Comparison of ENCODE assay signal across 9 cellular contexts in the genomic region with DNA sequence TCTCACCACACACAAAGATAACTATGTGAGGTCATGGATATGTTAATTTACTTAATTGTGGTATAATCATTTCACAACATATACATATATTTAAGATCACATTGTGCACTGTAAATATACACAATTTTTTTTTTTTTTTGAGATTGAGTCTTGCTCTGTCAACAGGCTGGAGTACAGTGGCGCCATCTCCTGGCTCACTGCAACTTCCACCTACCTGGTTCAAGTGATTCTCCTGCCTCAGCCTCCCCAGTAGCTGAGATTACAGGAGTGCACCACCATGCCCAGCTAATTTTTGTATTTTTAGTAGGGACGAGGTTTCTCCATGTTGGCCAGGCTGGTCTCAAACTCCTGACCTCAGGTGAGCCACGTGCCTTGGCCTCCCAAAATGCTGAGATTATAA. TPM values are rescaled to one million over a fixed set of nuclear protein-coding genes. Genes with fewer than 3 reads are reported as not detected.
DNase-seq lines count a peak whose midpoint lies in the region; ATAC-seq and TF ChIP-seq lines count a peak whose summit lies in the region.
"Had no signal": no experiment of that assay in that cellular context is flagged by ENCODE, and none has a peak within 500 bp of the region (broad histone marks: within the 10 kb centered on the region; RNA-seq: fewer than 3 reads in every experiment).

No MANE protein-coding gene starts in this region.

- H3K27ac ChIP-seq in AG04450 (ENCODE audit: low read depth, low read length) = no peak overlapping the region
- no peak overlapping the region for H3K27ac ChIP-seq in IMR-90 (ENCODE audit: insufficient read depth, low read length)

- TF ChIP-seq POLR2A in IMR-90 (IDR thresholded peaks at IDR 0.05; ENCODE audit: low read depth, low read length) = no peak

- no peak overlapping the region for H2AK9ac ChIP-seq in IMR-90 (replicated peaks; ENCODE audit: low read depth, low read length, poor library complexity)

- no peaks in the 10 kb centered on the region for H3K36me3 ChIP-seq in IMR-90 (ENCODE audit: control insufficient read depth, insufficient read depth, low read length)

- BruUV-seq in IMR-90 (replicated peaks; lab: Mats Ljungman, UMichigan) = no TSS peak

- H3K9me1 ChIP-seq in IMR-90 (ENCODE audit: insufficient read depth, low read length) = no peaks in the 10 kb centered on the region

- H2BK5ac ChIP-seq in IMR-90 (ENCODE audit: low read depth, low read length, poor library complexity, severe bottlenecking) = no peak overlapping the region

- no peaks in the 10 kb centered on the region for H4K20me1 ChIP-seq in IMR-90 (ENCODE audit: insufficient read depth, low read length)

- H3K4me1 ChIP-seq in IMR-90 (ENCODE audit: control insufficient read depth, insufficient read depth, low read length) = no peaks in the 10 kb centered on the region

- in situ Hi-C loops in IMR-90 (cut with MboI; ENCODE audit: low sequenced_read_pairs) = no loop called here

- ATAC-seq in IMR-90 (ENCODE audit: low read depth) (no peak), GM21737 (IDR thresholded peaks at IDR 0.05; ENCODE audit: unreplicated experiment) (no peak), GM21619 (IDR thresholded peaks at IDR 0.05; ENCODE audit: unreplicated experiment) (no peak)
- no peak for ATAC-seq in activated CD8-positive, alpha-beta T cell treated with anti-CD3 and anti-CD28 coated beads for 36 hours

- no peak overlapping the region for H2AFZ ChIP-seq in IMR-90 (replicated peaks; ENCODE audit: low read length, poor library complexity)

- H4K5ac ChIP-seq in IMR-90 (ENCODE audit: low read depth, low read length) = no peak overlapping the region

- H3K9me3 ChIP-seq in AG04450 (ENCODE audit: control insufficient read depth, insufficient read depth, low read length) (no peaks in the 10 kb centered on the region), IMR-90 (ENCODE audit: control insufficient read depth, insufficient read depth, low read length) (no peaks in the 10 kb centered on the region)

- POLR2A ChIA-PET in AG04450 (lab: Yijun Ruan, JAX) = interaction anchor here (0.5 kb wide), 1 partner anchor 1183 kb away, joined by 3 read pairs; no protein-coding TSS in a partner anchor
- POLR2A ChIA-PET in IMR-90 (lab: Charles Lee; ENCODE audit: unreplicated experiment) = no interaction called here
- POLR2A ChIA-PET in activated CD8-positive, alpha-beta T cell treated with anti-CD3 and anti-CD28 coated beads for 36 hours (lab: Charles Lee) = interaction anchor here (0.6 kb wide), 1 partner anchor 1380 kb away, joined by 3 read pairs; no protein-coding TSS in a partner anchor

- no peak overlapping the region for H3K18ac ChIP-seq in IMR-90 (ENCODE audit: low read depth, low read length)

- TF ChIP-seq CTCF in AG04450 (IDR thresholded peaks at IDR 0.05; ENCODE audit: low read depth, low read length) (peak; percentile 50), IMR-90 (conservative IDR thresholded peaks at IDR 0.05; ENCODE audit: low read depth, low read length) (peak; percentile 37), foreskin fibroblast (IDR thresholded peaks at IDR 0.05; ENCODE audit: low read depth, low read length) (peak; percentile 58)
- TF ChIP-seq CTCF in activated CD8-positive, alpha-beta T cell treated with anti-CD3 and anti-CD28 coated beads for 36 hours (IDR thresholded peaks at IDR 0.05) = peak; percentile 71

- no peak overlapping the region for H3K9ac ChIP-seq in IMR-90 (ENCODE audit: low read depth, low read length)

- H3K4ac ChIP-seq in IMR-90 (ENCODE audit: low read depth, low read length) = no peak overlapping the region

- H3K23ac ChIP-seq in IMR-90 (ENCODE audit: low read depth, low read length) = no peak overlapping the region

- H4K8ac ChIP-seq in IMR-90 (ENCODE audit: low read depth in 2 of 2, low read length in 2 of 2) = no peak overlapping the region

- no peak overlapping the region for H3K4me3 Mint-ChIP-seq in activated CD8-positive, alpha-beta T cell treated with anti-CD3 and anti-CD28 coated beads for 36 hours

- no peak overlapping the region for H2BK20ac ChIP-seq in IMR-90 (ENCODE audit: low read depth, low read length)

- intact Hi-C loops in IMR-90 (cut with micrococcal nuclease) = loop anchor here (1.0 to 5.0 kb wide), 3 partner anchors 109 to 284 kb away; no protein-coding TSS in a partner anchor
- intact Hi-C loops in activated CD8-positive, alpha-beta T cell treated with anti-CD3 and anti-CD28 coated beads for 36 hours (cut with micrococcal nuclease) = loop anchor here (10.0 kb wide), 1 partner anchor 282 kb away; the partner anchor contains the start of gene MMP15

- H3K14ac ChIP-seq in IMR-90 (replicated peaks; ENCODE audit: low read depth, low read length) = no peak overlapping the region

- H3K36me3 Mint-ChIP-seq in activated CD8-positive, alpha-beta T cell treated with anti-CD3 and anti-CD28 coated beads for 36 hours (ENCODE audit: low read depth) = no peaks in the 10 kb centered on the region

- dilution Hi-C loops in IMR-90 (cut with HindIII; ENCODE audit: low sequenced_read_pairs, unreplicated experiment) = no loop called here

- no peaks in the 10 kb centered on the region for H3K4me1 Mint-ChIP-seq in activated CD8-positive, alpha-beta T cell treated with anti-CD3 and anti-CD28 coated beads for 36 hours (ENCODE audit: low read depth)

- H4K91ac ChIP-seq in IMR-90 (ENCODE audit: insufficient read depth, low read depth, low read length) = no peak overlapping the region

- H2BK120ac ChIP-seq in IMR-90 (ENCODE audit: low read depth, low read length) = no peak overlapping the region

- no peak for DNase-seq in AG04450 (ENCODE audit: low read depth, low spot score)
- peak; percentile 24 for DNase-seq in IMR-90
- DNase-seq in activated CD8-positive, alpha-beta T cell treated with anti-CD3 and anti-CD28 coated beads for 36 hours = peak; percentile 81
- peak; percentile 3 to 46 for DNase-seq in foreskin fibroblast
- DNase-seq in stimulated activated CD4-positive, alpha-beta T cell treated with anti-CD3 and anti-CD28 coated beads, TNF-alpha, amount 100 ng/mL, for 4 hours (ENCODE audit: low read depth in 3 of 3) = peak in 2 of 3 experiments; percentile 3 to 9
- no peak for DNase-seq in HPDE6-E6E7 (ENCODE audit: extremely low spot score)

- CTCF ChIA-PET in AG04450 (lab: Charles Lee) (interaction anchor here (0.6 to 1.1 kb wide), 5 partner anchors 18 to 110 kb away, joined by 3 read pairs; a partner anchor contains a TSS), IMR-90 (lab: Yijun Ruan, JAX) (interaction anchor here (0.6 to 1.0 kb wide), 2 partner anchors 13 to 23 kb away, joined by 3 read pairs; no protein-coding TSS in a partner anchor)
- CTCF ChIA-PET in activated CD8-positive, alpha-beta T cell treated with anti-CD3 and anti-CD28 coated beads for 36 hours (lab: Charles Lee) = interaction anchor here (0.6 to 2.3 kb wide), 15 partner anchors 9 to 282 kb away, joined by 3 to 10 read pairs (median 4); no protein-coding TSS in a partner anchor

- H2AK5ac ChIP-seq in IMR-90 (ENCODE audit: low read depth, low read length) = no peak overlapping the region

- H3K4me2 ChIP-seq in IMR-90 (ENCODE audit: low read depth, low read length) = no peak overlapping the region

- no peaks in the 10 kb centered on the region for H3K79me1 ChIP-seq in IMR-90 (ENCODE audit: low read depth in 1 of 2, low read length in 2 of 2)

- no peaks in the 10 kb centered on the region for H3K27me3 ChIP-seq in AG04450 (ENCODE audit: control insufficient read depth, insufficient read depth, low read length)
- no peaks in the 10 kb centered on the region for H3K27me3 ChIP-seq in IMR-90 (ENCODE audit: control insufficient read depth, insufficient read depth, low read length)

- peaks cover 10% of the 10 kb centered on the region for H3K27me3 Mint-ChIP-seq in activated CD8-positive, alpha-beta T cell treated with anti-CD3 and anti-CD28 coated beads for 36 hours

- no peak overlapping the region for H3K27ac Mint-ChIP-seq in activated CD8-positive, alpha-beta T cell treated with anti-CD3 and anti-CD28 coated beads for 36 hours

- H3K9me3 Mint-ChIP-seq in activated CD8-positive, alpha-beta T cell treated with anti-CD3 and anti-CD28 coated beads for 36 hours = no peaks in the 10 kb centered on the region

- H2BK15ac ChIP-seq in IMR-90 (ENCODE audit: low read depth, low read length) = no peak overlapping the region

- WGBS in IMR-90 (ENCODE audit: extremely low coverage in 2 of 2, insufficient read length in 1 of 2), 2 experiments = no CpG with 5 or more reads among the region's 3 CpGs

- H3K56ac ChIP-seq in IMR-90 (ENCODE audit: extremely low read depth, insufficient read depth, low read length) = no peak overlapping the region

- TF ChIP-seq RAD21 in IMR-90 (IDR thresholded peaks at IDR 0.05; ENCODE audit: low read length) = peak; percentile 32

- H3K4me3 ChIP-seq in AG04450 (ENCODE audit: low read depth, low read length) (no peak overlapping the region), IMR-90 (ENCODE audit: insufficient read depth, low read depth, low read length) (no peak overlapping the region), foreskin fibroblast (ENCODE audit: low read depth in 1 of 2, low read length in 2 of 2) (no peak overlapping the region)

TF ChIP-seq in IMR-90, 13 proteins besides CTCF, POLR2A, EP300 and RAD21:
- TF ChIP-seq SMC3 (IDR thresholded peaks at IDR 0.05; ENCODE audit: low read depth, low read length) (peak; percentile 13; the same call in 1 of the 2 replicates), CEBPB (IDR thresholded peaks at IDR 0.05; ENCODE audit: low read depth, low read length) (no peak)

RNA-seq across cellular contexts. Expression of gene PRSS54, which starts 11.5 kb away (rescaled TPM):
- polyA plus RNA-seq in AG04450 (2011; rRNA removed) = not detected in 2 replicates
- polyA minus RNA-seq in AG04450 (2011; rRNA and poly(A)+ RNA removed) = 0.14 TPM in 1 of 2 replicates, not detected in the other
- not detected in 2 replicates for total RNA-seq in IMR-90 (2012; rRNA removed)
- polyA plus RNA-seq in IMR-90 (2012; rRNA removed) = not detected in 2 replicates
- not detected in 2 replicates for polyA plus RNA-seq in IMR-90 (2012; cell fraction: cytosol; rRNA removed)
- not detected in 2 replicates for polyA plus RNA-seq in IMR-90 (2012; cell fraction: nucleus; rRNA removed; ENCODE audit: low replicate concordance)
- total RNA-seq in activated CD8-positive, alpha-beta T cell treated with anti-CD3 and anti-CD28 coated beads for 36 hours = not detected
- total RNA-seq: glomerular endothelial cell had no signal

Comparison
In these comparisons a context has a peak if more than half of its experiments do, and no peak if none do; other contexts are left out.
1. DNase-seq: peak in IMR-90 (single experiment), activated CD8-positive, alpha-beta T cell treated with anti-CD3 and anti-CD28 coated beads for 36 hours (single experiment), foreskin fibroblast (2 of 2) and stimulated activated CD4-positive, alpha-beta T cell treated with anti-CD3 and anti-CD28 coated beads, TNF-alpha, amount 100 ng/mL, for 4 hours (2 of 3); none in AG04450 (single experiment) and HPDE6-E6E7 (single experiment).
2. Peak in every context shown above with its lines, with median percentiles within 50 percentile points of each other: CTCF ChIP-seq.